Comparison of ENCODE assay signal across 21 cellular contexts in genomic region chr13:32265726-32266125, GRCh38. TPM values are rescaled to one million over a fixed set of nuclear protein-coding genes. Genes with fewer than 3 reads are reported as not detected.
"Had no signal": no experiment of that assay in that cellular context is flagged by ENCODE, and none has a peak within 500 bp of the region (broad histone marks: within the 10 kb centered on the region; RNA-seq: fewer than 3 reads in every experiment).

No MANE protein-coding gene starts in this region.

- H3K4me3 ChIP-seq: esophagus muscularis mucosa, left lung, mucosa of descending colon, psoas muscle, stomach, uterus had no signal

- DNase-seq: effector memory CD4-positive, alpha-beta T cell; foreskin fibroblast; head of caudate nucleus; hypothalamus; islet precursor cell; left lung; mucosa of descending colon; naive thymus-derived CD8-positive, alpha-beta T cell; psoas muscle; retina; small intestine; stimulated activated CD4-positive, alpha-beta T cell treated with anti-CD3 and anti-CD28 coated beads, Interleukin-12 subunit alpha, Interleukin-12 subunit beta, amount 100 ng/mL, for 4 hours; stimulated activated naive CD4-positive, alpha-beta T cell; stomach; trophoblast cell; uterus had no signal

- H3K27ac ChIP-seq: epithelial cell of prostate, neutrophil, psoas muscle had no signal

- H3K4me1 Mint-ChIP-seq: naive thymus-derived CD8-positive, alpha-beta T cell had no signal

- H3K4me3 Mint-ChIP-seq: naive thymus-derived CD8-positive, alpha-beta T cell had no signal

- H3K36me3 ChIP-seq: uterus had no signal

- H3K36me3 Mint-ChIP-seq: naive thymus-derived CD8-positive, alpha-beta T cell had no signal

- H3K27me3 ChIP-seq: esophagus muscularis mucosa, left lung, neutrophil, stomach, uterus had no signal

- H3K4me1 ChIP-seq: uterus had no signal

- FAIRE-seq: endometrium, small intestine had no signal

- ATAC-seq: left lung; mucosa of descending colon; naive thymus-derived CD8-positive, alpha-beta T cell; psoas muscle had no signal

- H3K9me3 ChIP-seq: esophagus muscularis mucosa, left lung, mucosa of descending colon, neutrophil, psoas muscle, stomach, uterus had no signal

- H3K27me3 Mint-ChIP-seq: naive thymus-derived CD8-positive, alpha-beta T cell had no signal

RNA-seq across cellular contexts. Expression of gene ZAR1L, which starts 49.4 kb away (rescaled TPM):
- total RNA-seq: esophagus muscularis mucosa, left lung, mucosa of descending colon, osteoblast, psoas muscle, stomach, uterus had no signal
